Comparison of ENCODE assay signal across 19 cellular contexts in the genomic region with DNA sequence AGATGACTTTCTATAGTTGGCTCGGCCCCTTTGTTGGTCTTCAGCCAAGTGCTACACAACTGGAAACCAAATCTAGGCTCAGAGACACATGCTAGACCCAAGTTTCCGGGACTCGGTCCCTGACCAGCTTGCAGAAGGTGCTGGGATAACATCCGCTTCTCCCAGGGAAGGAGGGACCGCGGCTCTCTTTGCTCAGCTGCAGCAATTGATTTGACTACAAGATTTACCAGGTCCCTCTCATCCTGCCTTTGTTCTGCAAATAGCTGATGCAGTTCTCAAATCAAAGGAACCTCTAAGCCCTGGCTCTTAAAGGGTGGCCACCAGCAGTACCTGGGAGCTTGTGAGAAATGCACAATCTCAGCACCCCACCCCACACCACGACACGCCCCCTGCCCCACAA.
"Had no signal": no experiment of that assay in that cellular context is flagged by ENCODE, and none has a peak within 500 bp of the region (broad histone marks: within the 10 kb centered on the region; RNA-seq: fewer than 3 reads in every experiment).

No MANE protein-coding gene starts in this region.

- H3K9me3 ChIP-seq: esophagus squamous epithelium, suprapubic skin, upper lobe of left lung had no signal

- ATAC-seq: activated T-cell treated with anti-CD3 and anti-CD28 coated beads, Interleukin-2, amount 50 U/mL, for 72 hours; stimulated activated naive CD8-positive, alpha-beta T cell treated with anti-CD3 and anti-CD28 coated beads, Interleukin-15, Interleukin-2, amounts not matched to agents 100 U/mL and 50 U/mL, for 24 hours had no signal

- H2AFZ ChIP-seq: parathyroid adenoma had no signal

- H3K36me3 Mint-ChIP-seq: activated CD4-positive, alpha-beta memory T cell treated with anti-CD3 and anti-CD28 coated beads for 36 hours had no signal

- H3K36me3 ChIP-seq: esophagus squamous epithelium, suprapubic skin, upper lobe of left lung had no signal

- FAIRE-seq: bronchial epithelial cell, kidney had no signal

- H3K27ac ChIP-seq: esophagus squamous epithelium, parathyroid adenoma, suprapubic skin, upper lobe of left lung had no signal

- H3K27ac Mint-ChIP-seq: activated CD4-positive, alpha-beta memory T cell treated with anti-CD3 and anti-CD28 coated beads for 36 hours; activated naive CD8-positive, alpha-beta T cell treated with anti-CD3 and anti-CD28 coated beads for 36 hours; activated T-cell treated with anti-CD3 and anti-CD28 coated beads, Interleukin-2, amount 50 U/mL, for 72 hours had no signal

- H3K4me3 Mint-ChIP-seq: activated CD4-positive, alpha-beta memory T cell treated with anti-CD3 and anti-CD28 coated beads for 36 hours; activated naive CD8-positive, alpha-beta T cell treated with anti-CD3 and anti-CD28 coated beads for 36 hours; activated T-cell treated with anti-CD3 and anti-CD28 coated beads, Interleukin-2, amount 50 U/mL, for 72 hours; neural crest cell had no signal

- H3K27me3 ChIP-seq: upper lobe of left lung had no signal

- DNase-seq: activated CD4-positive, alpha-beta memory T cell treated with anti-CD3 and anti-CD28 coated beads for 36 hours; activated CD4-positive, alpha-beta T cell treated with anti-CD3 and anti-CD28 coated beads for 1 hour; activated gamma-delta T cell treated with Interleukin-2 at 50 U/mL for 16 hours; activated naive CD8-positive, alpha-beta T cell treated with anti-CD3 and anti-CD28 coated beads for 36 hours; activated T-cell treated with anti-CD3 and anti-CD28 coated beads, Interleukin-2, amount 50 U/mL, for 72 hours; esophagus squamous epithelium; foreskin fibroblast; head of caudate nucleus; kidney; mesendoderm; stimulated activated CD4-positive, alpha-beta T cell treated with anti-CD3 and anti-CD28 coated beads, Interleukin-4, amount 100 ng/mL, for 1 hour; stimulated activated CD8-positive, alpha-beta memory T cell treated with anti-CD3 and anti-CD28 coated beads, Interleukin-4, amount 100 ng/mL, for 48 hours; stimulated activated naive CD8-positive, alpha-beta T cell treated with anti-CD3 and anti-CD28 coated beads, Interleukin-15, Interleukin-2, amounts not matched to agents 100 U/mL and 50 U/mL, for 24 hours; T-helper 9 cell; upper lobe of left lung had no signal

- H3K9me3 Mint-ChIP-seq: activated CD4-positive, alpha-beta memory T cell treated with anti-CD3 and anti-CD28 coated beads for 36 hours; activated naive CD8-positive, alpha-beta T cell treated with anti-CD3 and anti-CD28 coated beads for 36 hours had no signal

- H3K4me3 ChIP-seq: esophagus squamous epithelium, suprapubic skin, upper lobe of left lung had no signal

- H3K9ac ChIP-seq: parathyroid adenoma had no signal

- H3K27me3 Mint-ChIP-seq: activated CD4-positive, alpha-beta memory T cell treated with anti-CD3 and anti-CD28 coated beads for 36 hours; activated naive CD8-positive, alpha-beta T cell treated with anti-CD3 and anti-CD28 coated beads for 36 hours had no signal

- H3K79me2 ChIP-seq: parathyroid adenoma had no signal

- H3K4me1 ChIP-seq: parathyroid adenoma, suprapubic skin had no signal
